Comparison of ENCODE assay signal across 8 cellular contexts in the genomic region with DNA sequence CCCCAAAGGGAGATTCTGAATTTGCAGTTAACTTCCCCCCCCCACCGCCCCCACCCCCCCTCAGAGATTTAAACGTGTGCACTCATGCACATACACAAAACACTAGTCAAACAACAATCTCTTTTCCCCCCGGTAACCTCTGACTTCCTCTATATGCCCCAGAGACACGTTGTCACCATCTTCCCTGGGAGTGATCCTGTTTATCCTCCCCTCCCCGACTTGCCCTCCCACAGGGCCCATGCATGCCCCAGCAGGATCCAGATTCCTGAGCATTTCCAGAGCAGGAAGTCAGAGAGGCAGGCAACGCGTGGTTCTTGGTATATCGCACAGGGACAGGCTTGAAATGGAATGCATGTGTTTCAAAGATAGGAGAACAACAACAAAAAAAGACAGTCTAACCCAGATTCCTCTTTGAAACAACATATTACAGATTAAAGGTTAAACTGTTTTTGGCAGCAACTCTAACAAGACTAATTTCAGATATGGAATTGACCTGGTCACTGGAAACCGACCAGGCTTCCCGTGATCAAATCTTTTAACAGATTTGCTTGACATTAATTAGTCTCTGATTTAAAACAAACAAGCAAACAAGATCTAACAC. TPM values are rescaled to one million over a fixed set of nuclear protein-coding genes. Genes with fewer than 3 reads are reported as not detected.
DNase-seq lines count a peak whose midpoint lies in the region; ATAC-seq and TF ChIP-seq lines count a peak whose summit lies in the region.

No MANE protein-coding gene starts in this region.

- ATAC-seq in naive thymus-derived CD8-positive, alpha-beta T cell: no peak
- ATAC-seq in HG03025 (IDR thresholded peaks at IDR 0.05; ENCODE audit: low FRiP score, unreplicated experiment) (no peak), GM19395 (IDR thresholded peaks at IDR 0.05; ENCODE audit: unreplicated experiment) (no peak)

- peaks cover 21% of the 10 kb centered on the region; the same call in 1 of the 2 replicates for H4K20me1 ChIP-seq in GM23248 (ENCODE audit: insufficient read depth)

- H3K4me3 ChIP-seq in AG10803 (ENCODE audit: low read length) (peak overlapping the region; percentile 96), GM23248 (peak overlapping the region; percentile 87), esophagus (ENCODE audit: low read depth in 1 of 2, low read length in 2 of 2) (peak overlapping the region; percentile 79 to 99)

- peak; percentile 64 for DNase-seq in AG10803 (ENCODE audit: low read depth)
- peak; percentile 72 for DNase-seq in GM23248
- no peak for DNase-seq in T-helper 2 cell treated with Interferon-gamma antibody and Interleukin-4, amounts not matched to agents 5 μg/mL and 100 μg/mL, for 36 hours (ENCODE audit: low spot score)
- no peak for DNase-seq in naive thymus-derived CD8-positive, alpha-beta T cell
- no peak for DNase-seq in NCI-H1436 (lab: John Stamatoyannopoulos, UW)

- peak overlapping the region; percentile 87 for H3K4me3 Mint-ChIP-seq in T-helper 2 cell treated with Interferon-gamma antibody and Interleukin-4, amounts not matched to agents 5 μg/mL and 100 μg/mL, for 36 hours
- peak overlapping the region; percentile 84 to 94 (median 89) for H3K4me3 Mint-ChIP-seq in naive thymus-derived CD8-positive, alpha-beta T cell

- H2AFZ ChIP-seq in GM23248: peak overlapping the region; percentile 32

- H3K9me3 ChIP-seq in GM23248 (ENCODE audit: low read depth) (no peaks in the 10 kb centered on the region), esophagus (ENCODE audit: control insufficient read depth in 2 of 2, insufficient read depth in 1 of 2, low read depth in 1 of 2, low read length in 1 of 2) (no peaks in the 10 kb centered on the region)

- POLR2A ChIA-PET in naive thymus-derived CD8-positive, alpha-beta T cell (lab: Charles Lee): interaction anchor here (1.2 kb wide), 2 partner anchors 49 to 237 kb away, joined by 3 read pairs; a partner anchor contains a TSS

- no peak for TF ChIP-seq CTCF in AG10803 (conservative IDR thresholded peaks at IDR 0.05; ENCODE audit: low read length)

- H3K4me2 ChIP-seq in GM23248 (ENCODE audit: unreplicated experiment): peak overlapping the region; percentile 91

- peaks cover 3% of the 10 kb centered on the region for H3K27me3 Mint-ChIP-seq in T-helper 2 cell treated with Interferon-gamma antibody and Interleukin-4, amounts not matched to agents 5 μg/mL and 100 μg/mL, for 36 hours (ENCODE audit: low read depth)
- no peaks in the 10 kb centered on the region for H3K27me3 Mint-ChIP-seq in naive thymus-derived CD8-positive, alpha-beta T cell

- H3K4me1 Mint-ChIP-seq in T-helper 2 cell treated with Interferon-gamma antibody and Interleukin-4, amounts not matched to agents 5 μg/mL and 100 μg/mL, for 36 hours (ENCODE audit: low read depth): peaks cover 32% of the 10 kb centered on the region
- H3K4me1 Mint-ChIP-seq in naive thymus-derived CD8-positive, alpha-beta T cell: peaks cover 44 to 62% (median 56%) of the 10 kb centered on the region in 4 donors

- H3K27ac ChIP-seq in GM23248: peak overlapping the region; percentile 93
- peak overlapping the region; percentile 95 to 96 for H3K27ac ChIP-seq in esophagus (ENCODE audit: low read depth in 2 of 2, low read length in 1 of 2)

- H3K36me3 ChIP-seq in GM23248 (ENCODE audit: low read depth) (no peaks in the 10 kb centered on the region), esophagus (ENCODE audit: control insufficient read depth in 2 of 2, insufficient read depth in 2 of 2, low read length in 1 of 2) (peaks cover 0 to 3% of the 10 kb centered on the region in 2 donors)

- H3K36me3 Mint-ChIP-seq in T-helper 2 cell treated with Interferon-gamma antibody and Interleukin-4, amounts not matched to agents 5 μg/mL and 100 μg/mL, for 36 hours (ENCODE audit: low read depth): no peaks in the 10 kb centered on the region
- H3K36me3 Mint-ChIP-seq in naive thymus-derived CD8-positive, alpha-beta T cell: peaks cover 0 to 9% (median 0%) of the 10 kb centered on the region in 3 donors

- peak overlapping the region; percentile 94 for H3K9ac ChIP-seq in GM23248

- in situ Hi-C loops in GM23248 (cut with MboI): no loop called here

- no peaks in the 10 kb centered on the region for H3K9me2 ChIP-seq in GM23248 (ENCODE audit: insufficient read depth)

- H3F3A ChIP-seq in GM23248 (ENCODE audit: insufficient read depth): peaks cover 11% of the 10 kb centered on the region; the same call in 1 of the 2 replicates

- H3K79me2 ChIP-seq in GM23248 (ENCODE audit: insufficient read depth): peaks cover 63% of the 10 kb centered on the region

- H3K9me3 Mint-ChIP-seq in T-helper 2 cell treated with Interferon-gamma antibody and Interleukin-4, amounts not matched to agents 5 μg/mL and 100 μg/mL, for 36 hours: no peaks in the 10 kb centered on the region
- no peaks in the 10 kb centered on the region for H3K9me3 Mint-ChIP-seq in naive thymus-derived CD8-positive, alpha-beta T cell

- WGBS in GM23248 (ENCODE audit: low coverage in 1 of 2, low lambda C conversion rate in 2 of 2, missing lambda C conversion rate in 2 of 2), 2 experiments: 2 to 7% methylated on average over 8 to 10 of the region's 10 CpGs
- 4 to 6% methylated on average over 10 of the region's 10 CpGs for WGBS in esophagus, 2 donors

- peak overlapping the region; percentile 29 for H3K27ac Mint-ChIP-seq in T-helper 2 cell treated with Interferon-gamma antibody and Interleukin-4, amounts not matched to agents 5 μg/mL and 100 μg/mL, for 36 hours
- H3K27ac Mint-ChIP-seq in naive thymus-derived CD8-positive, alpha-beta T cell: peak overlapping the region; percentile 99 to 100 (median 100)

- H3K4me1 ChIP-seq in GM23248 (ENCODE audit: insufficient read depth) (peaks cover 28% of the 10 kb centered on the region), esophagus (ENCODE audit: control insufficient read depth in 2 of 2, insufficient read depth in 2 of 2, low read length in 1 of 2) (peaks cover 14 to 30% of the 10 kb centered on the region in 2 donors)

- H3K27me3 ChIP-seq in GM23248 (replicated peaks; ENCODE audit: insufficient read depth) (no peaks in the 10 kb centered on the region), esophagus (ENCODE audit: control insufficient read depth in 1 of 2, insufficient read depth in 2 of 2, low read length in 2 of 2) (no peaks in the 10 kb centered on the region)

RNA-seq across cellular contexts. Expression of a gene that starts 1.3 kb away (rescaled TPM):
- total RNA-seq in GM23248 (2014; rRNA removed; shearing (Covaris generic)): 80.0 and 83.7 TPM in 2 replicates
- polyA plus RNA-seq in GM23248 (2016; fragmentation: Nextera tagmentation; extraction: Ambion mirVana): 97.5 and 100 TPM in 2 replicates
- 10 to 100 TPM; 45.7 to 80.2 TPM for polyA plus RNA-seq in esophagus
- total RNA-seq in naive thymus-derived CD8-positive, alpha-beta T cell: 10 to 100 TPM; 88.0 to 99.5 TPM
- 10 to 100 TPM; 86.6 to 94.7 (median 91.8) TPM for polyA plus RNA-seq in naive thymus-derived CD8-positive, alpha-beta T cell

RNA-seq across cellular contexts. Expression of a gene that starts 5.3 kb away (rescaled TPM):
- total RNA-seq in GM23248 (2014; rRNA removed; shearing (Covaris generic)): not detected in 2 replicates
- polyA plus RNA-seq in GM23248 (2016; fragmentation: Nextera tagmentation; extraction: Ambion mirVana) (0.32 and 0.90 TPM in 2 replicates), esophagus (1 to 10 TPM; 2.5 to 3.8 TPM)
- total RNA-seq in naive thymus-derived CD8-positive, alpha-beta T cell: not detected
- under 1 TPM in 1 of 3 donors, not detected in 2; 0.13 TPM for polyA plus RNA-seq in naive thymus-derived CD8-positive, alpha-beta T cell

Comparison
In these comparisons a context has a peak if more than half of its experiments do, and no peak if none do; other contexts are left out.
1. DNase-seq: peak in AG10803 (single experiment) and GM23248 (single experiment); none in T-helper 2 cell treated with Interferon-gamma antibody and Interleukin-4, amounts not matched to agents 5 μg/mL and 100 μg/mL, for 36 hours (single experiment), naive thymus-derived CD8-positive, alpha-beta T cell (0 of 10) and NCI-H1436 (single experiment).
2. Peak in every context shown above with its lines, with median percentiles within 50 percentile points of each other: H3K4me3 ChIP-seq.